In the genomic region with DNA sequence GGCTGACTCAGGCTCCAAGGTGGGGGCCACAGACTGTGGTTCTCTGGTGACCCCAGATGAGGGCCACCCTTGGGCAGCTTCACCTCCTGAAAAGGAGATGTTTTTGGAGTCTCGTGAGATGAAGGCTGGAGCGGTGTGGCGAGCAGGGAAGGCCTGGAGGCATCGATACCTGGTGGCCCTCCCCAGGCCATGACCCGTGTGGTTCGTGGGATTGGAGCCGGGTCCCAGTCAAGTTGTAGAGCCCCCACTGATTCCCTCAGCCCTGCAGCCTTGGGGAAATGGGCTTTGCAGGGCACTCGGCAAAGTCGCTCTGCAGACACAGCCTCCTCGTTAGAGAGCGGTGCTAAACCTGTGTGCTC, we compare ENCODE assay signal across 16 cellular contexts.
"Had no signal": no experiment of that assay in that cellular context is flagged by ENCODE, and none has a peak within 500 bp of the region (broad histone marks: within the 10 kb centered on the region; RNA-seq: fewer than 3 reads in every experiment).

No MANE protein-coding gene starts in this region.

- H3K27me3 ChIP-seq: ovary, transverse colon had no signal

- H3K9me3 ChIP-seq: ovary, transverse colon had no signal

- H3K27ac ChIP-seq: ovary, skin epidermis, transverse colon had no signal

- H3K4me3 ChIP-seq: ovary, skin epidermis, transverse colon had no signal

- H3K27me3 Mint-ChIP-seq: activated B cell treated with CpG ODN at 0.5 μM for 24 hours; activated naive CD4-positive, alpha-beta T cell treated with anti-CD3 and anti-CD28 coated beads, Interleukin-2, amount 50 U/mL, for 24 hours; activated T-helper 17 cell treated with anti-CD3 and anti-CD28 coated beads, Interleukin-2, amount 50 U/mL, for 72 hours; central memory CD8-positive, alpha-beta T cell; memory B cell; natural killer cell treated with Interleukin-12 subunit alpha and Interleukin-12 subunit beta and Interleukin-15 and Interleukin-18, amount 100 ng/mL, for 72 hours had no signal

- H3K9me3 Mint-ChIP-seq: activated B cell treated with CpG ODN at 0.5 μM for 24 hours; activated naive CD4-positive, alpha-beta T cell treated with anti-CD3 and anti-CD28 coated beads, Interleukin-2, amount 50 U/mL, for 24 hours; activated T-helper 17 cell treated with anti-CD3 and anti-CD28 coated beads, Interleukin-2, amount 50 U/mL, for 72 hours; central memory CD8-positive, alpha-beta T cell; endodermal cell; memory B cell; natural killer cell treated with Interleukin-12 subunit alpha and Interleukin-12 subunit beta and Interleukin-15 and Interleukin-18, amount 100 ng/mL, for 72 hours; stimulated activated effector memory CD8-positive, alpha-beta T cell treated with anti-CD3 and anti-CD28 coated beads, Interleukin-12 subunit alpha, Interleukin-12 subunit beta, amount 100 ng/mL, for 72 hours; T-helper 1 cell treated with Interleukin-12 subunit alpha and Interleukin-12 subunit beta and Interleukin-4 antibody, amounts not matched to agents 30 μg/mL and 1 μg/mL, for 36 hours had no signal

- DNase-seq: activated B cell treated with CpG ODN at 0.5 μM for 24 hours; activated CD4-positive, alpha-beta T cell treated with anti-CD3 and anti-CD28 coated beads, Interleukin-2, amount 50 U/mL, for 1 hour; dermis blood vessel endothelial cell; erythroblast; SHP77 treated with DMSO at 0.1 percent for 48 hours; transverse colon had no signal

- H3K4me1 ChIP-seq: transverse colon had no signal

- ATAC-seq: activated T-helper 17 cell treated with anti-CD3 and anti-CD28 coated beads, Interleukin-2, amount 50 U/mL, for 72 hours; natural killer cell treated with Interleukin-12 subunit alpha and Interleukin-12 subunit beta and Interleukin-15 and Interleukin-18, amount 100 ng/mL, for 72 hours; stimulated activated effector memory CD8-positive, alpha-beta T cell treated with anti-CD3 and anti-CD28 coated beads, Interleukin-12 subunit alpha, Interleukin-12 subunit beta, amount 100 ng/mL, for 72 hours had no signal

- H3K4me3 Mint-ChIP-seq: activated B cell treated with CpG ODN at 0.5 μM for 24 hours; activated naive CD4-positive, alpha-beta T cell treated with anti-CD3 and anti-CD28 coated beads, Interleukin-2, amount 50 U/mL, for 24 hours; activated T-helper 17 cell treated with anti-CD3 and anti-CD28 coated beads, Interleukin-2, amount 50 U/mL, for 72 hours; central memory CD8-positive, alpha-beta T cell; endodermal cell; memory B cell; natural killer cell treated with Interleukin-12 subunit alpha and Interleukin-12 subunit beta and Interleukin-15 and Interleukin-18, amount 100 ng/mL, for 72 hours; stimulated activated effector memory CD8-positive, alpha-beta T cell treated with anti-CD3 and anti-CD28 coated beads, Interleukin-12 subunit alpha, Interleukin-12 subunit beta, amount 100 ng/mL, for 72 hours; T-helper 1 cell treated with Interleukin-12 subunit alpha and Interleukin-12 subunit beta and Interleukin-4 antibody, amounts not matched to agents 30 μg/mL and 1 μg/mL, for 36 hours had no signal

- H3K27ac Mint-ChIP-seq: activated B cell treated with CpG ODN at 0.5 μM for 24 hours; activated naive CD4-positive, alpha-beta T cell treated with anti-CD3 and anti-CD28 coated beads, Interleukin-2, amount 50 U/mL, for 24 hours; activated T-helper 17 cell treated with anti-CD3 and anti-CD28 coated beads, Interleukin-2, amount 50 U/mL, for 72 hours; memory B cell; natural killer cell treated with Interleukin-12 subunit alpha and Interleukin-12 subunit beta and Interleukin-15 and Interleukin-18, amount 100 ng/mL, for 72 hours; stimulated activated effector memory CD8-positive, alpha-beta T cell treated with anti-CD3 and anti-CD28 coated beads, Interleukin-12 subunit alpha, Interleukin-12 subunit beta, amount 100 ng/mL, for 72 hours; T-helper 1 cell treated with Interleukin-12 subunit alpha and Interleukin-12 subunit beta and Interleukin-4 antibody, amounts not matched to agents 30 μg/mL and 1 μg/mL, for 36 hours had no signal

- H3K36me3 Mint-ChIP-seq: activated naive CD4-positive, alpha-beta T cell treated with anti-CD3 and anti-CD28 coated beads, Interleukin-2, amount 50 U/mL, for 24 hours; memory B cell; natural killer cell treated with Interleukin-12 subunit alpha and Interleukin-12 subunit beta and Interleukin-15 and Interleukin-18, amount 100 ng/mL, for 72 hours; stimulated activated effector memory CD8-positive, alpha-beta T cell treated with anti-CD3 and anti-CD28 coated beads, Interleukin-12 subunit alpha, Interleukin-12 subunit beta, amount 100 ng/mL, for 72 hours had no signal

- H3K4me1 Mint-ChIP-seq: activated B cell treated with CpG ODN at 0.5 μM for 24 hours; activated naive CD4-positive, alpha-beta T cell treated with anti-CD3 and anti-CD28 coated beads, Interleukin-2, amount 50 U/mL, for 24 hours; activated T-helper 17 cell treated with anti-CD3 and anti-CD28 coated beads, Interleukin-2, amount 50 U/mL, for 72 hours; central memory CD8-positive, alpha-beta T cell; endodermal cell; memory B cell; stimulated activated effector memory CD8-positive, alpha-beta T cell treated with anti-CD3 and anti-CD28 coated beads, Interleukin-12 subunit alpha, Interleukin-12 subunit beta, amount 100 ng/mL, for 72 hours had no signal

- H3K36me3 ChIP-seq: ovary, transverse colon had no signal
